8 cellular contexts compared by ENCODE assay signal in genomic region chrX:2696698-2697215, GRCh38. TPM values are rescaled to one million over a fixed set of nuclear protein-coding genes. Genes with fewer than 3 reads are reported as not detected.
A peak's percentile ranks its signal among the peaks of the same experiment; 100 is the strongest.
DNase-seq lines count a peak whose midpoint lies in the region; ATAC-seq, FAIRE-seq and TF ChIP-seq lines count a peak whose summit lies in the region.

No MANE protein-coding gene starts in this region.

- H3K4me3 ChIP-seq in fibroblast of mammary gland (ENCODE audit: control insufficient read depth, low read depth, low read length) (no peak overlapping the region), small intestine (ENCODE audit: low read depth in 1 of 2, low read length in 2 of 2) (no peak overlapping the region)

- H3K4me1 ChIP-seq in small intestine (ENCODE audit: control insufficient read depth in 2 of 2, insufficient read depth in 1 of 2, low read depth in 1 of 2, low read length in 1 of 2) = peaks cover 6 to 20% of the 10 kb centered on the region in 2 donors

- peak; percentile 93 for ATAC-seq in HG03097 (IDR thresholded peaks at IDR 0.05; ENCODE audit: low FRiP score, unreplicated experiment)

- peak; percentile 37 to 40 for DNase-seq in stimulated activated CD4-positive, alpha-beta T cell treated with anti-CD3 and anti-CD28 coated beads, Interleukin-12 subunit alpha, Interleukin-12 subunit beta, amount 100 ng/mL, for 24 hours (ENCODE audit: low read depth in 2 of 2)
- no peak for DNase-seq in stimulated activated CD4-positive, alpha-beta T cell treated with anti-CD3 and anti-CD28 coated beads, Interleukin-12 subunit alpha, Interleukin-12 subunit beta, amount 100 ng/mL, for 4 hours
- DNase-seq in activated CD4-positive, alpha-beta T cell treated with anti-CD3 and anti-CD28 coated beads for 48 hours = peak; percentile 64
- DNase-seq in fibroblast of mammary gland (ENCODE audit: low read depth) (peak; percentile 95), small intestine (peak; percentile 52), OCI-M1 (lab: John Stamatoyannopoulos, UW) (no peak), SHP77 treated with DMSO at 0.1 percent for 48 hours (lab: John Stamatoyannopoulos, UW) (no peak)

- H3K36me3 ChIP-seq in small intestine (ENCODE audit: control insufficient read depth in 2 of 2, insufficient read depth in 2 of 2, low read length in 2 of 2) = no peaks in the 10 kb centered on the region

- H3K9me3 ChIP-seq in small intestine (ENCODE audit: control insufficient read depth, low read depth) = no peaks in the 10 kb centered on the region

- no peaks in the 10 kb centered on the region for H3K27me3 ChIP-seq in small intestine (ENCODE audit: control insufficient read depth in 2 of 2, insufficient read depth in 2 of 2, low read length in 2 of 2)

- no peak for TF ChIP-seq CTCF in fibroblast of mammary gland (conservative IDR thresholded peaks at IDR 0.05; ENCODE audit: control insufficient read depth, insufficient read depth, low read depth, low read length)

- 43 to 75% (median 58%) methylated on average over 8 of the region's 8 CpGs for WGBS in small intestine, 3 donors

- peak overlapping the region in 1 of 2 donors; percentile 33 for H3K27ac ChIP-seq in small intestine (ENCODE audit: low read depth in 1 of 2, low read length in 1 of 2)

- FAIRE-seq in small intestine (lab: Jason Lieb, UNC) = no peak

RNA-seq across cellular contexts. Expression of gene CD99, which starts 5.7 kb away (rescaled TPM):
- 100 to 1,000 TPM; 101 to 307 (median 174) TPM for polyA plus RNA-seq in small intestine

RNA-seq across cellular contexts. Expression of gene XG, which starts 55.1 kb away (rescaled TPM):
- polyA plus RNA-seq in small intestine = under 1 TPM in 1 of 3 donors, not detected in 2; 0.13 TPM

Comparison
In these comparisons a context has a peak if more than half of its experiments do, and no peak if none do; other contexts are left out.
1. DNase-seq: peak in stimulated activated CD4-positive, alpha-beta T cell treated with anti-CD3 and anti-CD28 coated beads, Interleukin-12 subunit alpha, Interleukin-12 subunit beta, amount 100 ng/mL, for 24 hours (2 of 2), activated CD4-positive, alpha-beta T cell treated with anti-CD3 and anti-CD28 coated beads for 48 hours (single experiment), fibroblast of mammary gland (single experiment) and small intestine (single experiment); none in stimulated activated CD4-positive, alpha-beta T cell treated with anti-CD3 and anti-CD28 coated beads, Interleukin-12 subunit alpha, Interleukin-12 subunit beta, amount 100 ng/mL, for 4 hours (single experiment), OCI-M1 (single experiment) and SHP77 treated with DMSO at 0.1 percent for 48 hours (single experiment).